ENCODE assay signal across 8 cellular contexts in genomic region chr1:50959913-50960844, GRCh38. TPM values are rescaled to one million over a fixed set of nuclear protein-coding genes. Genes with fewer than 3 reads are reported as not detected.
DNase-seq lines count a peak whose midpoint lies in the region; ATAC-seq and TF ChIP-seq lines count a peak whose summit lies in the region.

Gene FAF1 (minus strand): TSS chr1:50960267. CDS start chr1:50959811, 456 bp downstream.

- intact Hi-C loops in colonic mucosa (cut with DNase I): no loop called here

- no peaks in the 10 kb centered on the region for H3K4me1 ChIP-seq in BE2C
- no peaks in the 10 kb centered on the region for H3K4me1 ChIP-seq in colonic mucosa

- peak within 1 kb of the TSS; percentile 88 for H3K27ac ChIP-seq in colonic mucosa
- H3K27ac ChIP-seq in layer of hippocampus (ENCODE audit: low read depth, low read length): peak within 1 kb of the TSS; percentile 83

- H3K36me3 ChIP-seq in BE2C (no peaks in the 10 kb centered on the region), colonic mucosa (no peaks in the 10 kb centered on the region)

- DNase-seq in BE2C (peak; percentile 93), NCI-H510A treated with DMSO at 0.1 percent for 48 hours (lab: John Stamatoyannopoulos, UW) (peak; percentile 96), colonic mucosa (peak; percentile 98)
- peak; percentile 97 for DNase-seq in activated CD4-positive, alpha-beta T cell treated with anti-CD3 and anti-CD28 coated beads for 48 hours
- DNase-seq in stimulated activated CD4-positive, alpha-beta T cell treated with anti-CD3 and anti-CD28 coated beads, Interleukin-1b, Interleukin-23, amount 100 ng/mL, for 4 hours (ENCODE audit: low read depth in 2 of 2): peak; percentile 91 to 93

- peak within 1 kb of the TSS; percentile 80 to 96 for H3K9ac ChIP-seq in colonic mucosa (ENCODE audit: low read depth in 2 of 2, low read length in 2 of 2)

- peak within 1 kb of the TSS; percentile 90 for H3K4me3 ChIP-seq in BE2C (ENCODE audit: low read depth, low read length)
- peak within 1 kb of the TSS; percentile 75 for H3K4me3 ChIP-seq in colonic mucosa

- H3K9me3 ChIP-seq in BE2C (no peaks in the 10 kb centered on the region), colonic mucosa (no peaks in the 10 kb centered on the region)

- H3K27me3 ChIP-seq in BE2C (no peaks in the 10 kb centered on the region), colonic mucosa (no peaks in the 10 kb centered on the region), layer of hippocampus (ENCODE audit: control insufficient read depth, insufficient read depth, low read length) (no peaks in the 10 kb centered on the region)

- TF ChIP-seq CTCF in BE2C (IDR thresholded peaks at IDR 0.05; ENCODE audit: low read depth, low read length) (peak; percentile 37; the same call in 1 of the 2 replicates), colonic mucosa (IDR thresholded peaks at IDR 0.05) (peak; percentile 30)

- peak; percentile 92 for ATAC-seq in HG03432 (IDR thresholded peaks at IDR 0.05; ENCODE audit: unreplicated experiment)

- TF ChIP-seq POLR2A in GM19099 (IDR thresholded peaks at IDR 0.05; ENCODE audit: extremely low read depth, insufficient read length, low read depth): peak; percentile 98

RNA-seq across cellular contexts. Expression of gene FAF1, which starts in this region (rescaled TPM):
- 29.0 TPM for polyA plus RNA-seq in BE2C (2012; ENCODE audit: insufficient read depth, insufficient read length, low read depth)
- total RNA-seq in colonic mucosa: 10 to 100 TPM; 60.3 to 66.7 TPM

Comparison
In these comparisons a context has a peak if more than half of its experiments do, and no peak if none do; other contexts are left out.
1. Peak in every context shown above with its lines: DNase-seq, ATAC-seq, H3K4me3 ChIP-seq and H3K27ac ChIP-seq.